In the genomic region with DNA sequence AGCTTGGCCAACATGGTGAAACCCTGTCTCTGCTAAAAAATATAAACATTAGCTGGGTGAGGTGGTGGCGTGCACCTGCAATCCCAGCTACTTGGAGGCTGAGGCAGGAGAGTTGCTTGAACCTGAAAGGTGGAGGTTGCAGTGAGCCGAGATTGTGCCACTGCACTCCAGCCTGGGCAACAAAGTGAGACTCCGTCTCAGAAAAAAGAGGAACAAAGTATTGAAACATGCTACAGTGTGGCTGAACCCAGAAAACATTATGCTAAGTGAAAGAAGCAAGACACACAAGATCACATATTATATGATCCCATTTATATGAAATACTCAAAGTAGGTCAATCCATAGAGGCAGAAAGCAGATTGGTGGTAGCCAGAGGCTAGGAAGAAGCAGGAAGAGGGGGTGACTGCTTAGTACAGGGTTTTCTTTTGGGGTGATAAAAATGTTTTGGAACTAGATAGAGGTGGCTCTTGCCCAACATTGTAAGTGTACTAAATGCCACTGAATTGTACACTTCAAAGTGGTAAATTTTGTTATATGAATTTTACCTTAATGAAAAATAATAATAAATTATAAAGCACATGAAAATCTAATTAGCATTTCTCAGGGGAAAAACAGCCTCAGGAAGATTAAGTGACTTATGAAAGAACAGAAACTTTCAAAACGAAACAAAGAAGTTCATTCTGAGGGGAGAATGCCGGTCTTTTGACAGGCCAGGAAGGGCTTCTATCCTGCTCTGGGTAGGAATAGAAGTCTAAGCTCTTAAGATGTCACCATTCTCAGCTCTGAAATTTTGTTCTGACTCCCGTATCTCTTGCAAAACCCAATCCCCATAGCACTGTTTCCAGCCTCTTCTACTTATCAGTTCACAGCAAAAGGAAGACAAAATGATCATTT, we compare ENCODE assay signal across 12 cellular contexts.
DNase-seq lines count a peak whose midpoint lies in the region; ATAC-seq and TF ChIP-seq lines count a peak whose summit lies in the region.
"Had no signal": no experiment of that assay in that cellular context is flagged by ENCODE, and none has a peak within 500 bp of the region (broad histone marks: within the 10 kb centered on the region; RNA-seq: fewer than 3 reads in every experiment).

No MANE protein-coding gene starts in this region.

- ATAC-seq in GM21360 (IDR thresholded peaks at IDR 0.05; ENCODE audit: unreplicated experiment) (peak; percentile 83), HG03139 (IDR thresholded peaks at IDR 0.05; ENCODE audit: unreplicated experiment) (peak; percentile 66)

- no peaks in the 10 kb centered on the region for H3K9me3 ChIP-seq in WERI-Rb-1 (ENCODE audit: severe bottlenecking)

- no peaks in the 10 kb centered on the region for H3K36me3 Mint-ChIP-seq in endothelial cell (ENCODE audit: low read depth, unreplicated experiment)

- no peaks in the 10 kb centered on the region for H3K27me3 ChIP-seq in WERI-Rb-1 (ENCODE audit: insufficient read depth, low read depth, severe bottlenecking)

- H3K4me3 Mint-ChIP-seq in endothelial cell (ENCODE audit: unreplicated experiment) = no peak overlapping the region
- H3K4me3 Mint-ChIP-seq: activated naive CD4-positive, alpha-beta T cell treated with anti-CD3 and anti-CD28 coated beads for 36 hours had no signal

- in situ Hi-C loops in GM13977 (cut with MboI; ENCODE audit: low pct_unique_long_range_greater_than_20kb, low sequenced_read_pairs, unreplicated experiment) = no loop called here

- peaks cover 1% of the 10 kb centered on the region for H3K27me3 Mint-ChIP-seq in endothelial cell (ENCODE audit: unreplicated experiment)

- DNase-seq in GM13977 (ENCODE audit: low spot score) (peak; percentile 26), SKM-1 treated with dmso at 0.1 percent for 144 hours (lab: John Stamatoyannopoulos, UW; ENCODE audit: unreplicated experiment) (peak; percentile 61), WERI-Rb-1 (no peak), RKO (ENCODE audit: low spot score) (no peak), DMS 273 (lab: John Stamatoyannopoulos, UW; ENCODE audit: unreplicated experiment) (no peak), endothelial cell (ENCODE audit: low spot score) (no peak)
- DNase-seq: activated naive CD4-positive, alpha-beta T cell treated with anti-CD3 and anti-CD28 coated beads for 36 hours; DMS53; mesenchymal stem cell; stimulated activated CD4-positive, alpha-beta T cell treated with anti-CD3 and anti-CD28 coated beads, Interleukin-1b, Interleukin-23, amount 100 ng/mL, for 48 hours had no signal

- no peaks in the 10 kb centered on the region for H3K9me3 Mint-ChIP-seq in endothelial cell (ENCODE audit: unreplicated experiment)

- no peak overlapping the region for H3K27ac Mint-ChIP-seq in endothelial cell (ENCODE audit: unreplicated experiment)

- H3K4me3 ChIP-seq in WERI-Rb-1 (ENCODE audit: low read depth, low read length) = no peak overlapping the region

- H3K4me1 Mint-ChIP-seq in endothelial cell (ENCODE audit: unreplicated experiment) = no peaks in the 10 kb centered on the region

- TF ChIP-seq CTCF in GM13977 (IDR thresholded peaks at IDR 0.05; ENCODE audit: extremely low read depth, insufficient read depth, missing control alignments) (no peak), WERI-Rb-1 (IDR thresholded peaks at IDR 0.05; ENCODE audit: low read depth, low read length) (no peak), endothelial cell (IDR thresholded peaks at IDR 0.05; ENCODE audit: unreplicated experiment) (no peak)

- no peaks in the 10 kb centered on the region for H3K36me3 ChIP-seq in WERI-Rb-1

- H3K27ac ChIP-seq in WERI-Rb-1 = no peak overlapping the region

Comparison
In these comparisons a context has a peak if more than half of its experiments do, and no peak if none do; other contexts are left out.
1. DNase-seq: peak in GM13977 (single experiment) and SKM-1 treated with dmso at 0.1 percent for 144 hours (single experiment); none in WERI-Rb-1 (single experiment), RKO (single experiment), DMS 273 (single experiment) and endothelial cell (single experiment).